ENCODE assay signal across 8 cellular contexts in genomic region chr4:6709230-6710114, GRCh38. TPM values are rescaled to one million over a fixed set of nuclear protein-coding genes. Genes with fewer than 3 reads are reported as not detected.
A peak's percentile ranks its signal among the peaks of the same experiment; 100 is the strongest.
DNase-seq lines count a peak whose midpoint lies in the region; ATAC-seq and TF ChIP-seq lines count a peak whose summit lies in the region.

MRFAP1L1 (minus strand) TSS chr4:6709865; CDS start chr4:6709629, 236 bp downstream.

- no peaks in the 10 kb centered on the region for H3K9me2 ChIP-seq in HCT116 (ENCODE audit: insufficient read depth)

- CTCF ChIA-PET in HCT116 (lab: Charles Lee): interaction anchor here (0.9 to 1.1 kb wide), 3 partner anchors 8 to 378 kb away, joined by 3 to 4 read pairs (median 4); no protein-coding TSS in a partner anchor

- peak; percentile 91 for DNase-seq in G401 (ENCODE audit: low spot score)
- peak; percentile 95 for DNase-seq in HCT116 (ENCODE audit: low read depth, low spot score)
- DNase-seq in MV-4-11 (lab: John Stamatoyannopoulos, UW): peak; percentile 93
- DNase-seq in SK-MEL-5 (ENCODE audit: low read depth, low spot score): peak; percentile 91
- DNase-seq in activated naive CD4-positive, alpha-beta T cell treated with Interleukin-2 at 50 U/mL for 16 hours: peak; percentile 97
- peak; percentile 93 for DNase-seq in foreskin melanocyte
- DNase-seq in stromal cell of bone marrow (ENCODE audit: low read depth): peak; percentile 94

- H3K79me2 ChIP-seq in HCT116 (ENCODE audit: insufficient read depth, low read length): peaks cover 48% of the 10 kb centered on the region

- H3K27me3 ChIP-seq in HCT116 (ENCODE audit: insufficient read depth, low read length) (no peaks in the 10 kb centered on the region), neuron (ENCODE audit: insufficient read depth, low read length) (no peaks in the 10 kb centered on the region)

- TF ChIP-seq CTCF in HCT116 (IDR thresholded peaks at IDR 0.05 in 2 of 3, conservative IDR thresholded peaks at IDR 0.05 in 1 of 3; ENCODE audit: borderline replicate concordance in 1 of 3, insufficient read depth in 1 of 3, low read depth in 2 of 3, low read length in 2 of 3): no peak

- no peak for TF ChIP-seq RAD21 in HCT116 (IDR thresholded peaks at IDR 0.05; ENCODE audit: low read depth)

- ATAC-seq in HCT116: peak; percentile 80

- TSS peak; percentile 84 for BruUV-seq in HCT116 (replicated peaks; lab: Mats Ljungman, UMichigan)

- peak within 1 kb of the TSS; percentile 78 for H3K27ac ChIP-seq in HCT116 (ENCODE audit: low read depth, low read length)

- POLR2A ChIA-PET in HCT116 (lab: Charles Lee): interaction anchor here (0.6 to 2.1 kb wide), 5 partner anchors 8 to 200 kb away, joined by 3 to 7 read pairs (median 3); a partner anchor contains a TSS

- H3K4me3 ChIP-seq in HCT116 (replicated peaks in 1 of 2; ENCODE audit: low read depth in 1 of 2, low read length in 2 of 2) (peak within 1 kb of the TSS; percentile 88 to 89), neuron (ENCODE audit: low read length) (peak within 1 kb of the TSS; percentile 92)

- peak; percentile 81 for TF ChIP-seq POLR2A in HCT116 (IDR thresholded peaks at IDR 0.05; ENCODE audit: borderline replicate concordance, extremely low read depth, insufficient read depth, insufficient read length)

- peaks cover 11 to 25% of the 10 kb centered on the region in 2 experiments for H3K4me1 ChIP-seq in HCT116 (ENCODE audit: control insufficient read depth in 1 of 2, insufficient read depth in 2 of 2, low read length in 2 of 2)
- peaks cover 21% of the 10 kb centered on the region for H3K4me1 ChIP-seq in neuron (ENCODE audit: insufficient read depth, low read length)

- peak within 1 kb of the TSS; percentile 94 for H3K4me2 ChIP-seq in HCT116 (ENCODE audit: low read length)

- H3K36me3 ChIP-seq in HCT116 (ENCODE audit: control insufficient read depth in 1 of 2, insufficient read depth in 2 of 2, low read length in 2 of 2): peaks cover 3 to 14% of the 10 kb centered on the region in 2 experiments; a peak in 3 of 4 replicates
- H3K36me3 ChIP-seq in neuron (ENCODE audit: insufficient read depth, low read length): peaks cover 19% of the 10 kb centered on the region

- H4K20me1 ChIP-seq in HCT116 (ENCODE audit: insufficient read depth): no peaks in the 10 kb centered on the region

- H3K9me3 ChIP-seq in HCT116 (ENCODE audit: control insufficient read depth in 1 of 2, insufficient read depth in 1 of 2, low read depth in 1 of 2, low read length in 2 of 2): no peaks in the 10 kb centered on the region
- H3K9me3 ChIP-seq in neuron (ENCODE audit: low read length): peaks cover 4% of the 10 kb centered on the region

- intact Hi-C loops in HCT116 (cut with micrococcal nuclease): loop anchor here (2.0 kb wide), 1 partner anchor 35 kb away; a partner anchor contains a TSS

- peak within 1 kb of the TSS; percentile 98 for H2AFZ ChIP-seq in HCT116 (ENCODE audit: low read depth, low read length, poor library complexity, severe bottlenecking)
- peak within 1 kb of the TSS; percentile 81 for H2AFZ ChIP-seq in neuron (ENCODE audit: low read depth, low read length)

- peak within 1 kb of the TSS; percentile 78 for H3K9ac ChIP-seq in HCT116 (ENCODE audit: low read length)

- in situ Hi-C loops in G401 (cut with HindIII; ENCODE audit: low sequenced_read_pairs) (no loop called here), SK-MEL-5 (cut with HindIII; ENCODE audit: low pct_unique_long_range_greater_than_20kb, low sequenced_read_pairs) (no loop called here)

- RAD21 ChIA-PET in HCT116 (lab: Charles Lee; ENCODE audit: low non-redundant PET in 1 of 2, low total read pairs in 2 of 2, uncharacterized antibody in 2 of 2, unreplicated experiment in 2 of 2): no interaction called here

TF ChIP-seq in HCT116, 20 proteins besides CTCF, POLR2A, EP300 and RAD21:
- TF ChIP-seq REST (IDR thresholded peaks at IDR 0.05; ENCODE audit: low read depth): no peak
- peak; percentile 65; the same call in 1 of the 2 replicates for TF ChIP-seq ZFX (IDR thresholded peaks at IDR 0.05)
- TF ChIP-seq MAX (IDR thresholded peaks at IDR 0.05): peak; percentile 68
- peak; percentile 27 for TF ChIP-seq ZBTB33 (IDR thresholded peaks at IDR 0.05; ENCODE audit: extremely low read depth, insufficient replicate concordance, low read length)
- TF ChIP-seq SIN3A (IDR thresholded peaks at IDR 0.05; ENCODE audit: low read depth): peak; percentile 81
- TF ChIP-seq CBX3 (IDR thresholded peaks at IDR 0.05; ENCODE audit: low read depth): peak; percentile 80
- TF ChIP-seq YY1 (IDR thresholded peaks at IDR 0.05; ENCODE audit: extremely low read depth, insufficient replicate concordance, low read depth, low read length): peak; percentile 94
- TF ChIP-seq SRF (IDR thresholded peaks at IDR 0.05; ENCODE audit: low read depth): no peak
- TF ChIP-seq ATF3 (IDR thresholded peaks at IDR 0.05): no peak
- TF ChIP-seq POLR2AphosphoS5 (IDR thresholded peaks at IDR 0.05; ENCODE audit: low read depth, low read length): peak; percentile 92
- no peak for TF ChIP-seq EZH2 (IDR thresholded peaks at IDR 0.05)
- peak; percentile 29; the same call in 1 of the 2 replicates for TF ChIP-seq SP1 (IDR thresholded peaks at IDR 0.05; ENCODE audit: low read depth)

RNA-seq across cellular contexts. Expression of gene MRFAP1L1, which starts in this region (rescaled TPM):
- total RNA-seq in G401 (2014; rRNA removed; shearing (Covaris generic)): 1.7 and 2.1 TPM in 2 replicates
- total RNA-seq in HCT116 (2021; ENCODE audit: unreplicated experiment): 43.0 TPM
- polyA plus RNA-seq in HCT116 (2012): 31.9 and 39.3 TPM in 2 replicates
- total RNA-seq in SK-MEL-5 (2014; rRNA removed; shearing (Covaris generic)): 50.4 and 51.4 TPM in 2 replicates
- polyA plus RNA-seq in SK-MEL-5 (2015; cell fraction: cytosol; rRNA removed): 41.4 and 43.3 TPM in 2 replicates
- polyA plus RNA-seq in SK-MEL-5 (2015; cell fraction: nucleus; rRNA removed): 32.7 and 45.9 TPM in 2 replicates

Comparison
In these comparisons a context has a peak if more than half of its experiments do, and no peak if none do; other contexts are left out.
1. Peak in every context shown above with its lines: DNase-seq, ATAC-seq, H3K4me3 ChIP-seq and H3K27ac ChIP-seq.
2. RNA of gene MRFAP1L1 (total RNA-seq): 50.4 to 51.4 TPM in SK-MEL-5 and 43.0 TPM in HCT116 (single experiment); 1.7 to 2.1 TPM in G401; every median in the first group is over 10 times any median in the second.